Comparison of ENCODE assay signal across 1 cellular context in genomic region chr5:135264451-135265445, GRCh38.
A peak's percentile ranks its signal among the peaks of the same experiment; 100 is the strongest.
TF ChIP-seq lines count a peak whose summit lies in the region.

No MANE protein-coding gene starts in this region.

TF ChIP-seq in HepG2, 621 proteins besides CTCF, POLR2A, EP300 and RAD21 (continued from another document):
- TF ChIP-seq RBFOX2 (IDR thresholded peaks at IDR 0.05; ENCODE audit: low read depth, low read length) (0 out of 2 replicates have a peak, but pooled peaks have one; percentile 8), STAG1 (CRISPR knock-in tag; IDR thresholded peaks at IDR 0.05) (peak; percentile 16; the same call in 1 of the 2 replicates), SOX6 (IDR thresholded peaks at IDR 0.05) (no peak), SOX6 (CRISPR knock-in tag; IDR thresholded peaks at IDR 0.05) (0 out of 2 replicates have a peak, but pooled peaks have one; percentile 20), SMYD3 (CRISPR knock-in tag; IDR thresholded peaks at IDR 0.05) (no peak), BCL6 (CRISPR knock-in tag; IDR thresholded peaks at IDR 0.05) (no peak), NCOA2 (CRISPR knock-in tag; IDR thresholded peaks at IDR 0.05) (0 out of 2 replicates have a peak, but pooled peaks have one; percentile 15), HDAC2 (CRISPR knock-in tag; IDR thresholded peaks at IDR 0.05) (0 out of 2 replicates have a peak, but pooled peaks have one; percentile 17), PHF8 (CRISPR knock-in tag; IDR thresholded peaks at IDR 0.05) (peak; percentile 32; the same call in 1 of the 2 replicates), PATZ1 (CRISPR knock-in tag; IDR thresholded peaks at IDR 0.05) (peak; percentile 31; the same call in 1 of the 2 replicates), ZFY (CRISPR knock-in tag; IDR thresholded peaks at IDR 0.05) (peak; percentile 31; the same call in 1 of the 2 replicates), HCFC1 (IDR thresholded peaks at IDR 0.05; ENCODE audit: low read depth, low read length) (no peak), TEF (CRISPR knock-in tag; IDR thresholded peaks at IDR 0.05) (0 out of 2 replicates have a peak, but pooled peaks have one; percentile 48), ZBTB44 (CRISPR knock-in tag; IDR thresholded peaks at IDR 0.05) (no peak), MXI1 (IDR thresholded peaks at IDR 0.05; ENCODE audit: borderline replicate concordance, low read depth, low read length) (no peak), ZBTB10 (CRISPR knock-in tag; IDR thresholded peaks at IDR 0.05; ENCODE audit: borderline replicate concordance) (0 out of 2 replicates have a peak, but pooled peaks have one; percentile 15), ZSCAN20 (CRISPR knock-in tag; IDR thresholded peaks at IDR 0.05; ENCODE audit: borderline replicate concordance) (0 out of 2 replicates have a peak, but pooled peaks have one; percentile 20), POGK (CRISPR knock-in tag; conservative IDR thresholded peaks at IDR 0.05) (no peak), ZNF646 (CRISPR knock-in tag; IDR thresholded peaks at IDR 0.05) (no peak), FOXP4 (CRISPR knock-in tag; IDR thresholded peaks at IDR 0.05) (0 out of 2 replicates have a peak, but pooled peaks have one; percentile 12), POLR2G (IDR thresholded peaks at IDR 0.05; ENCODE audit: low read depth, low read length) (peak; percentile 39; the same call in 1 of the 2 replicates), GATAD2A (CRISPR knock-in tag; IDR thresholded peaks at IDR 0.05) (0 out of 2 replicates have a peak, but pooled peaks have one; percentile 6), HOXA3 (CRISPR knock-in tag; IDR thresholded peaks at IDR 0.05) (0 out of 2 replicates have a peak, but pooled peaks have one; percentile 16)
